In the genomic region with DNA sequence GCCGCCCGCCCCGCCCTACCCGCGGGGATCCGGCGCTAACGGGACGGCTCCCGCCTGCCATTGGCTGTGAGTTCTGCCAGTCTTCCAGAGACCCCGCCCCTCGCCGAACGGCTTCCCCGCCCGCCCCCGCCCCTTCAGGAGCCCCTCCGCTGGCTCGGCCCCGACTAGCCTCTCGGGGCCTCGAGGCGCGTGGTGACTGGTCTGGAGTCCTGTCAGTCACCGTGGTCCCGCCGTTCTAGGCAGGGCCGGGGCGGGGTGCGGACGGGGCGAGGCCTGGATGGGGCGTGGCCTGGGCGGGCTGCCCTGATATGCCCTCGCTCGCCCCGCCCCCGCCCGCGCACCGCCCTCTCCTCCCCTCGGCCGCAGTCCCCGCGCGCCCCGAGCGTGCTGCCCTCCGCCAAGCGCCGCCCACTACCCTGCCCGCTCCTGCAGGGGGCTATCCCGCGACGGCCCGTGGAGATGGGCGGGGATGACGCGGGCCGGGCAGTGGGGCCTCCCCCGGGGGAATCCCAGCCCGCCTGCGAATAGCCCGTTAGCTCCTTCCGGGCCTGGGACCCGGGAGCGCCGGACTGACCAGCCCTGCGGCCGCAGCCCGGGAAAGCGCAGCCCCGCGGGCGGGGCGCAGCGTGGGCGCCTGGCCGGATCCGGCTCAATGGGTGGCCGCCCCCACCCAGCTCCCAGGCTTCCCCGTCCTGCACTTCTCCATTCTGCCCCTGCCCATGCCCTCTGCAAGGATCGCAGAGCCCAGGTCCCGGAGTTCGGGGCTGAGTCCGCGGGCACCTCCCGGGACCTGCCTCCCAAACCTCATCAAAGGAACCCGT, we compare ENCODE assay signal across 8 cellular contexts. TPM values are rescaled to one million over a fixed set of nuclear protein-coding genes. Genes with fewer than 3 reads are reported as not detected.
DNase-seq lines count a peak whose midpoint lies in the region; ATAC-seq, FAIRE-seq and TF ChIP-seq lines count a peak whose summit lies in the region.

No MANE protein-coding gene starts in this region.

- H3K79me2 ChIP-seq in H1 (ENCODE audit: control insufficient read depth in 1 of 2, insufficient read depth in 2 of 2, low read length in 2 of 2) = no peaks in the 10 kb centered on the region

- peaks cover 11% of the 10 kb centered on the region for H3K27me3 Mint-ChIP-seq in activated CD8-positive, alpha-beta memory T cell treated with anti-CD3 and anti-CD28 coated beads, Interleukin-2, amount 10 ng/mL, durations not matched to agents 7 days and 5 days

- H4K20me1 ChIP-seq in H1 (replicated peaks in 1 of 2; ENCODE audit: control insufficient read depth in 1 of 2, insufficient read depth in 2 of 2, low read length in 2 of 2) = peaks cover 0 to 1% of the 10 kb centered on the region in 2 experiments

- H2BK15ac ChIP-seq in H1 (ENCODE audit: low read length) = no peak overlapping the region

- H3K4me3 ChIP-seq in H1 (ENCODE audit: extremely low read depth in 1 of 4, insufficient read depth in 2 of 4, low read depth in 3 of 4, low read length in 4 of 4) (peak overlapping the region; percentile 80 to 95 (median 90)), mesodermal cell (ENCODE audit: extremely low read depth, insufficient read depth, low read length, poor library complexity, severe bottlenecking) (peak overlapping the region; percentile 84)

- TF ChIP-seq RAD21 in H1 (IDR thresholded peaks at IDR 0.05 in 1 of 2, conservative IDR thresholded peaks at IDR 0.05 in 1 of 2; ENCODE audit: low read depth in 2 of 2, low read length in 2 of 2) = no peak

- H3K4me1 Mint-ChIP-seq in activated CD8-positive, alpha-beta memory T cell treated with anti-CD3 and anti-CD28 coated beads, Interleukin-2, amount 10 ng/mL, durations not matched to agents 7 days and 5 days = peaks cover 17% of the 10 kb centered on the region

- peak overlapping the region; percentile 72; the same call in 1 of the 2 replicates for H4K8ac ChIP-seq in H1 (ENCODE audit: extremely low read depth, insufficient read depth, low read length)

- no peak overlapping the region for H2BK12ac ChIP-seq in H1 (ENCODE audit: low read depth, low read length)

- POLR2A ChIA-PET in H1 (lab: Charles Lee; ENCODE audit: partially characterized antibody) = interaction anchor here (0.7 to 1.7 kb wide), 8 partner anchors 10 to 176 kb away, joined by 3 to 7 read pairs (median 4); partner anchors contain the start of gene POR

- H2BK120ac ChIP-seq in H1 (replicated peaks; ENCODE audit: low read depth, low read length) = no peak overlapping the region

- 0 out of 2 replicates have a peak overlapping the region, but pooled peaks have one; percentile 81 for H2BK5ac ChIP-seq in H1 (ENCODE audit: low read depth, low read length)

- H3K23me2 ChIP-seq in H1 (ENCODE audit: low read depth, low read length) = peaks cover 9% of the 10 kb centered on the region; the same call in 1 of the 2 replicates

- no peak for TF ChIP-seq EP300 in H1 (IDR thresholded peaks at IDR 0.05; ENCODE audit: borderline replicate concordance in 1 of 2, low read depth in 2 of 2, low read length in 2 of 2)

- H3K9me3 ChIP-seq in H1 (ENCODE audit: insufficient read depth in 2 of 2, low read depth in 1 of 2, low read length in 1 of 2) (no peaks in the 10 kb centered on the region), mesodermal cell (ENCODE audit: control insufficient read depth, low read length) (no peaks in the 10 kb centered on the region)

- H3K27ac ChIP-seq in H1 (ENCODE audit: low read depth, low read length) (no peak overlapping the region), mesodermal cell (ENCODE audit: low read depth, low read length, severe bottlenecking) (peak overlapping the region; percentile 36)

- peak overlapping the region; percentile 91 for H3K4me3 Mint-ChIP-seq in activated CD8-positive, alpha-beta memory T cell treated with anti-CD3 and anti-CD28 coated beads, Interleukin-2, amount 10 ng/mL, durations not matched to agents 7 days and 5 days

- CTCF ChIA-PET in activated CD8-positive, alpha-beta memory T cell treated with anti-CD3 and anti-CD28 coated beads, Interleukin-2, amount 10 ng/mL, durations not matched to agents 7 days and 5 days (lab: Charles Lee) = interaction anchor here (1.3 to 3.6 kb wide), 4 partner anchors 10 to 23 kb away, joined by 5 to 11 read pairs (median 6); no protein-coding TSS in a partner anchor
- CTCF ChIA-PET in H1 (lab: Charles Lee; ENCODE audit: partially characterized antibody) = interaction anchor here (1.1 to 5.3 kb wide), 4 partner anchors 14 to 23 kb away, joined by 3 to 39 read pairs (median 13); no protein-coding TSS in a partner anchor

- no peak overlapping the region for H3K56ac ChIP-seq in H1 (replicated peaks; ENCODE audit: insufficient read length, low read depth, low read length)

- H3K4me2 ChIP-seq in H1 (ENCODE audit: insufficient read depth in 1 of 2, low read depth in 2 of 2, low read length in 2 of 2) = peak overlapping the region; percentile 94 to 97

- peak overlapping the region in 2 of 4 experiments; percentile 33 to 38; a peak in 3 of 7 replicates for H3K9ac ChIP-seq in H1 (replicated peaks in 1 of 4; ENCODE audit: extremely low read depth in 1 of 4, low read depth in 3 of 4, low read length in 3 of 4)

- H3K27me3 ChIP-seq in H1 (replicated peaks in 1 of 4; ENCODE audit: control insufficient read depth in 3 of 4, extremely low read depth in 1 of 4, insufficient read depth in 3 of 4, low read length in 3 of 4) = peaks cover 0 to 5% (median 4%) of the 10 kb centered on the region in 4 experiments; a peak in 1 of 7 replicates

- no peaks in the 10 kb centered on the region for H3K9me3 Mint-ChIP-seq in activated CD8-positive, alpha-beta memory T cell treated with anti-CD3 and anti-CD28 coated beads, Interleukin-2, amount 10 ng/mL, durations not matched to agents 7 days and 5 days (ENCODE audit: low read depth)

- H4K91ac ChIP-seq in H1 (replicated peaks; ENCODE audit: insufficient read length, low read length) = no peak overlapping the region

- peak in 1 of 2 experiments; percentile 37; a peak in 1 of 3 replicates for TF ChIP-seq POLR2A in H1 (IDR thresholded peaks at IDR 0.05; ENCODE audit: control extremely low read depth in 1 of 2, low read depth in 2 of 2, low read length in 2 of 2)

- H3K4me1 ChIP-seq in H1 (replicated peaks in 1 of 4; ENCODE audit: control insufficient read depth in 3 of 4, insufficient read depth in 4 of 4, low read length in 3 of 4) (peaks cover 0 to 10% (median 8%) of the 10 kb centered on the region in 4 experiments; a peak in 6 of 7 replicates), mesodermal cell (ENCODE audit: control insufficient read depth, insufficient read depth, low read length, poor library complexity, severe bottlenecking) (peaks cover 13% of the 10 kb centered on the region)

- H3K79me1 ChIP-seq in H1 (ENCODE audit: low read depth, low read length) = peaks cover 2% of the 10 kb centered on the region; the same call in 1 of the 2 replicates

- 0 out of 2 replicates have a peak overlapping the region, but pooled peaks have one; percentile 1 for H2AFZ ChIP-seq in H1 (ENCODE audit: low read length)

- H2AK5ac ChIP-seq in H1 (ENCODE audit: low read depth, low read length) = no peak overlapping the region

- ATAC-seq in GM21423 (IDR thresholded peaks at IDR 0.05; ENCODE audit: unreplicated experiment) = peak; percentile 90
- ATAC-seq in activated CD8-positive, alpha-beta memory T cell treated with anti-CD3 and anti-CD28 coated beads, Interleukin-2, amount 10 ng/mL, durations not matched to agents 7 days and 5 days = peak; percentile 97

- no peak overlapping the region for H3K23ac ChIP-seq in H1 (ENCODE audit: insufficient read length)

- in situ Hi-C loops in Caki2 (cut with HindIII; ENCODE audit: low pct_unique_long_range_greater_than_20kb, low sequenced_read_pairs) = no loop called here

- DNase-seq in Caki2 (ENCODE audit: low read depth) (peak; percentile 95), HUDEP-2 (lab: John Stamatoyannopoulos, UW; ENCODE audit: unreplicated experiment in 76 of 76) (peak; percentile 73 to 99 (median 97)), NOMO-1 treated with DMSO at 0.1 percent for 48 hours (lab: John Stamatoyannopoulos, UW; ENCODE audit: unreplicated experiment) (peak; percentile 100), H1 (ENCODE audit: low read depth in 1 of 2, low spot score in 2 of 2) (peak; percentile 92 to 98)
- peak; percentile 100 for DNase-seq in activated CD8-positive, alpha-beta memory T cell treated with anti-CD3 and anti-CD28 coated beads, Interleukin-2, amount 10 ng/mL, durations not matched to agents 7 days and 5 days
- peak; percentile 97 for DNase-seq in stimulated activated CD8-positive, alpha-beta memory T cell treated with anti-CD3 and anti-CD28 coated beads, Interleukin-15, amount 100 ng/mL, for 1 hour (ENCODE audit: low read depth)

- no peak overlapping the region for H3K14ac ChIP-seq in H1 (ENCODE audit: insufficient read length)

- peaks cover 2% of the 10 kb centered on the region for H3K36me3 Mint-ChIP-seq in activated CD8-positive, alpha-beta memory T cell treated with anti-CD3 and anti-CD28 coated beads, Interleukin-2, amount 10 ng/mL, durations not matched to agents 7 days and 5 days

- FAIRE-seq in H1 (lab: Jason Lieb, UNC) = no peak

- H3K27ac Mint-ChIP-seq in activated CD8-positive, alpha-beta memory T cell treated with anti-CD3 and anti-CD28 coated beads, Interleukin-2, amount 10 ng/mL, durations not matched to agents 7 days and 5 days = peak overlapping the region; percentile 94

- H3K18ac ChIP-seq in H1 (ENCODE audit: extremely low read depth, low read length) = no peak overlapping the region; the same call in 1 of the 2 replicates

- H3K36me3 ChIP-seq in H1 (ENCODE audit: control insufficient read depth in 2 of 4, insufficient read depth in 4 of 4, low read length in 3 of 4) (no peaks in the 10 kb centered on the region), mesodermal cell (ENCODE audit: control insufficient read depth, insufficient read depth, low read length) (no peaks in the 10 kb centered on the region)

- no peak overlapping the region for H4K5ac ChIP-seq in H1 (ENCODE audit: insufficient read length, low read depth, low read length)

- 1% methylated on average over 16 of the region's 89 CpGs; no CpG with 5 or more reads in 1 of the 2 experiments for WGBS in H1 (ENCODE audit: extremely low coverage in 1 of 2, insufficient coverage in 1 of 2, insufficient read length in 1 of 2, insufficient replicate concordance in 2 of 2, low coverage in 1 of 2, low lambda C conversion rate in 2 of 2, missing lambda C conversion rate in 1 of 2), 2 experiments
- WGBS in mesodermal cell (ENCODE audit: insufficient coverage in 2 of 2), 2 experiments = 0 to 2% methylated on average over 65 to 69 of the region's 89 CpGs

- no peak overlapping the region for H2BK20ac ChIP-seq in H1 (ENCODE audit: low read length)

- no peak for TF ChIP-seq CTCF in H1 (IDR thresholded peaks at IDR 0.05; ENCODE audit: control extremely low read depth in 1 of 3, insufficient read depth in 1 of 3, low read depth in 1 of 3, low read length in 3 of 3)

- no peak overlapping the region for H3K4ac ChIP-seq in H1 (replicated peaks; ENCODE audit: insufficient read length, low read depth, low read length)

RNA-seq across cellular contexts. Expression of gene HIP1, which starts 0.4 kb away (rescaled TPM):
- 21.8 and 25.3 TPM in 2 replicates for total RNA-seq in Caki2 (2014; rRNA removed; shearing (Covaris generic); ENCODE audit: low replicate concordance)
- 10 to 100 TPM in 1 of 2 experiments, 1 to 10 TPM in 1; 7.6 to 11.8 TPM for total RNA-seq in activated CD8-positive, alpha-beta memory T cell treated with anti-CD3 and anti-CD28 coated beads, Interleukin-2, amount 10 ng/mL, durations not matched to agents 7 days and 5 days
- 93.0 and 108 TPM in 2 replicates for total RNA-seq in H1 (2021; fragmentation: NEBNext Ultra II Directional; extraction: Animal tissue kit (Norgen Biotek cat#: 25700))
- polyA plus RNA-seq in H1 (2011; rRNA removed) = 49.8 and 51.8 TPM in 2 replicates
- polyA plus RNA-seq in H1 (2011; cell fraction: cytosol; rRNA removed) = 46.9 TPM
- 82.4 TPM for polyA plus RNA-seq in H1 (2011; cell fraction: nucleus; rRNA removed)
- polyA plus RNA-seq in H1 (2012, experiment 1 of 2) = 45.1 to 56.3 TPM (median 52.4 TPM) in 4 replicates
- polyA plus RNA-seq in H1 (2012, experiment 2 of 2) = 7.2 TPM
- polyA plus RNA-seq in H1 (2013, experiment 1 of 2) = 39.9 TPM
- polyA plus RNA-seq in H1 (2013, experiment 2 of 2) = 36.5 TPM
- polyA minus RNA-seq in H1 (2011; rRNA and poly(A)+ RNA removed) = 114 and 116 TPM in 2 replicates
- polyA minus RNA-seq in H1 (2011; cell fraction: cytosol; rRNA and poly(A)+ RNA removed) = 59.2 TPM
- polyA minus RNA-seq in H1 (2011; cell fraction: nucleus; rRNA and poly(A)+ RNA removed) = 67.7 TPM
- 39.1 TPM for polyA plus RNA-seq in mesodermal cell (2013, experiment 1 of 2)
- polyA plus RNA-seq in mesodermal cell (2013, experiment 2 of 2) = 33.8 TPM

RNA-seq across cellular contexts. Expression of gene CCL26, which starts 32.8 kb away (rescaled TPM):
- not detected in 2 replicates for total RNA-seq in Caki2 (2014; rRNA removed; shearing (Covaris generic); ENCODE audit: low replicate concordance)
- not detected for total RNA-seq in activated CD8-positive, alpha-beta memory T cell treated with anti-CD3 and anti-CD28 coated beads, Interleukin-2, amount 10 ng/mL, durations not matched to agents 7 days and 5 days
- total RNA-seq in H1 (2021; fragmentation: NEBNext Ultra II Directional; extraction: Animal tissue kit (Norgen Biotek cat#: 25700)) = 14.8 and 14.9 TPM in 2 replicates
- 5.4 and 8.7 TPM in 2 replicates for polyA plus RNA-seq in H1 (2011; rRNA removed)
- 4.8 TPM for polyA plus RNA-seq in H1 (2011; cell fraction: cytosol; rRNA removed)
- 9.3 TPM for polyA plus RNA-seq in H1 (2011; cell fraction: nucleus; rRNA removed)
- 14.6 to 19.9 TPM (median 17.0 TPM) in 4 replicates for polyA plus RNA-seq in H1 (2012, experiment 1 of 2)
- 44.7 TPM for polyA plus RNA-seq in H1 (2012, experiment 2 of 2)
- polyA plus RNA-seq in H1 (2013, experiment 1 of 2) = 70.5 TPM
- 86.8 TPM for polyA plus RNA-seq in H1 (2013, experiment 2 of 2)
- 3.2 and 3.3 TPM in 2 replicates for polyA minus RNA-seq in H1 (2011; rRNA and poly(A)+ RNA removed)
- polyA minus RNA-seq in H1 (2011; cell fraction: cytosol; rRNA and poly(A)+ RNA removed) = 7.8 TPM
- polyA minus RNA-seq in H1 (2011; cell fraction: nucleus; rRNA and poly(A)+ RNA removed) = 1.6 TPM
- polyA plus RNA-seq in mesodermal cell (2013, experiment 1 of 2) = not detected
- polyA plus RNA-seq in mesodermal cell (2013, experiment 2 of 2) = not detected

Comparison
In these comparisons a context has a peak if more than half of its experiments do, and no peak if none do; other contexts are left out.
1. RNA of gene CCL26, which starts 32.8 kb away (total RNA-seq): 14.8 to 14.9 TPM in H1; not detected in Caki2 and not detected in activated CD8-positive, alpha-beta memory T cell treated with anti-CD3 and anti-CD28 coated beads, Interleukin-2, amount 10 ng/mL, durations not matched to agents 7 days and 5 days; every median in the first group is over 10 times any median in the second.
2. Peak in every context shown above with its lines, with median percentiles within 50 percentile points of each other: DNase-seq.